In genomic region chr7:46352335-46352954, GRCh38 we compare ENCODE assay signal across 8 cellular contexts.
DNase-seq lines count a peak whose midpoint lies in the region; ATAC-seq and TF ChIP-seq lines count a peak whose summit lies in the region.

No MANE protein-coding gene starts in this region.

- no peaks in the 10 kb centered on the region for H3K9me3 Mint-ChIP-seq in activated T-helper 2 cell treated with anti-CD3 and anti-CD28 coated beads, Interferon-gamma antibody, Interleukin-2, Interleukin-4, amounts not matched to agents 10 μg/mL and 5 μg/mL and 100 μg/mL, durations not matched to agents 14 hours and 24 hours and 36 hours

- H3K27me3 Mint-ChIP-seq in activated T-helper 2 cell treated with anti-CD3 and anti-CD28 coated beads, Interferon-gamma antibody, Interleukin-2, Interleukin-4, amounts not matched to agents 10 μg/mL and 5 μg/mL and 100 μg/mL, durations not matched to agents 14 hours and 24 hours and 36 hours (ENCODE audit: low read depth), result no peaks in the 10 kb centered on the region

- in situ Hi-C loops in ACHN (cut with HindIII; ENCODE audit: low pct_ligation_motif_present, low pct_unique_long_range_greater_than_20kb, low sequenced_read_pairs), result loop anchor here (10.0 to 25.0 kb wide), 3 partner anchors 428 to 835 kb away; partner anchors contain the start of gene IGFBP3

- H3K36me3 ChIP-seq in colonic mucosa (no peaks in the 10 kb centered on the region), lung (ENCODE audit: control insufficient read depth in 2 of 2, insufficient read depth in 2 of 2, low read length in 2 of 2) (no peaks in the 10 kb centered on the region)

- H3K4me3 ChIP-seq in GM12864 (ENCODE audit: low read depth, low read length) (no peak overlapping the region), colonic mucosa (no peak overlapping the region), lung (no peak overlapping the region)

- no peaks in the 10 kb centered on the region for H3K27me3 ChIP-seq in colonic mucosa
- H3K27me3 ChIP-seq in lung (ENCODE audit: control insufficient read depth, insufficient read depth), result no peaks in the 10 kb centered on the region

- ATAC-seq in lung (ENCODE audit: insufficient read depth, low FRiP score) (no peak), HG03457 (IDR thresholded peaks at IDR 0.05; ENCODE audit: unreplicated experiment) (no peak)

- H3K27ac Mint-ChIP-seq in activated T-helper 2 cell treated with anti-CD3 and anti-CD28 coated beads, Interferon-gamma antibody, Interleukin-2, Interleukin-4, amounts not matched to agents 10 μg/mL and 5 μg/mL and 100 μg/mL, durations not matched to agents 14 hours and 24 hours and 36 hours, result no peak overlapping the region

- H3K27ac ChIP-seq in colonic mucosa (no peak overlapping the region), lung (ENCODE audit: low read depth in 1 of 2, low read length in 1 of 2) (no peak overlapping the region)

- 11 to 18% methylated on average over 2 of the region's 2 CpGs for WGBS in lung, 2 donors

- no peaks in the 10 kb centered on the region for H3K36me3 Mint-ChIP-seq in activated T-helper 2 cell treated with anti-CD3 and anti-CD28 coated beads, Interferon-gamma antibody, Interleukin-2, Interleukin-4, amounts not matched to agents 10 μg/mL and 5 μg/mL and 100 μg/mL, durations not matched to agents 14 hours and 24 hours and 36 hours (ENCODE audit: low read depth)

- DNase-seq in ACHN (peak; percentile 74), GM12864 (ENCODE audit: low read depth) (peak; percentile 22), NCI-H748 treated with DMSO at 0.1 percent for 48 hours (lab: John Stamatoyannopoulos, UW) (peak; percentile 7), colonic mucosa (no peak), lung (ENCODE audit: low spot score) (no peak), NCI-H1694 (lab: John Stamatoyannopoulos, UW) (no peak)
- DNase-seq in activated T-helper 2 cell treated with anti-CD3 and anti-CD28 coated beads, Interferon-gamma antibody, Interleukin-2, Interleukin-4, amounts not matched to agents 10 μg/mL and 5 μg/mL and 100 μg/mL, durations not matched to agents 14 hours and 24 hours and 36 hours (ENCODE audit: low spot score), result no peak

- H3K4me1 ChIP-seq in colonic mucosa, result no peaks in the 10 kb centered on the region
- no peaks in the 10 kb centered on the region for H3K4me1 ChIP-seq in lung (ENCODE audit: control insufficient read depth in 2 of 2, insufficient read depth in 2 of 2, low read length in 2 of 2)

- H3K9ac ChIP-seq in colonic mucosa (ENCODE audit: low read depth in 2 of 2, low read length in 2 of 2), result no peak overlapping the region

- no peaks in the 10 kb centered on the region for H3K9me3 ChIP-seq in colonic mucosa
- H3K9me3 ChIP-seq in lung (ENCODE audit: control insufficient read depth in 2 of 2, insufficient read depth in 1 of 2, low read length in 1 of 2), result no peaks in the 10 kb centered on the region

- intact Hi-C loops in colonic mucosa (cut with DNase I), result loop anchor here (5.0 kb wide), 1 partner anchor 435 kb away; no protein-coding TSS in a partner anchor
- intact Hi-C loops in activated T-helper 2 cell treated with anti-CD3 and anti-CD28 coated beads, Interferon-gamma antibody, Interleukin-2, Interleukin-4, amounts not matched to agents 10 μg/mL and 5 μg/mL and 100 μg/mL, durations not matched to agents 14 hours and 24 hours and 36 hours (cut with micrococcal nuclease), result loop anchor here (5.0 kb wide), 1 partner anchor 435 kb away; no protein-coding TSS in a partner anchor

- TF ChIP-seq CTCF in GM12864 (IDR thresholded peaks at IDR 0.05; ENCODE audit: low read depth, low read length, missing control alignments) (peak; percentile 66), colonic mucosa (IDR thresholded peaks at IDR 0.05) (peak; percentile 24), lung (IDR thresholded peaks at IDR 0.05; ENCODE audit: control extremely low read depth, extremely low read depth) (peak; percentile 30)

- H3K4me1 Mint-ChIP-seq in activated T-helper 2 cell treated with anti-CD3 and anti-CD28 coated beads, Interferon-gamma antibody, Interleukin-2, Interleukin-4, amounts not matched to agents 10 μg/mL and 5 μg/mL and 100 μg/mL, durations not matched to agents 14 hours and 24 hours and 36 hours (ENCODE audit: low read depth), result no peaks in the 10 kb centered on the region

- H3K4me3 Mint-ChIP-seq in activated T-helper 2 cell treated with anti-CD3 and anti-CD28 coated beads, Interferon-gamma antibody, Interleukin-2, Interleukin-4, amounts not matched to agents 10 μg/mL and 5 μg/mL and 100 μg/mL, durations not matched to agents 14 hours and 24 hours and 36 hours (ENCODE audit: low read depth), result no peak overlapping the region

Comparison
In these comparisons a context has a peak if more than half of its experiments do, and no peak if none do; other contexts are left out.
1. DNase-seq: peak in ACHN (single experiment), GM12864 (single experiment) and NCI-H748 treated with DMSO at 0.1 percent for 48 hours (single experiment); none in colonic mucosa (single experiment), lung (single experiment), activated T-helper 2 cell treated with anti-CD3 and anti-CD28 coated beads, Interferon-gamma antibody, Interleukin-2, Interleukin-4, amounts not matched to agents 10 μg/mL and 5 μg/mL and 100 μg/mL, durations not matched to agents 14 hours and 24 hours and 36 hours (single experiment) and NCI-H1694 (single experiment).
2. Peak in every context shown above with its lines, with median percentiles within 50 percentile points of each other: CTCF ChIP-seq.